6 cellular contexts compared by ENCODE assay signal in the genomic region with DNA sequence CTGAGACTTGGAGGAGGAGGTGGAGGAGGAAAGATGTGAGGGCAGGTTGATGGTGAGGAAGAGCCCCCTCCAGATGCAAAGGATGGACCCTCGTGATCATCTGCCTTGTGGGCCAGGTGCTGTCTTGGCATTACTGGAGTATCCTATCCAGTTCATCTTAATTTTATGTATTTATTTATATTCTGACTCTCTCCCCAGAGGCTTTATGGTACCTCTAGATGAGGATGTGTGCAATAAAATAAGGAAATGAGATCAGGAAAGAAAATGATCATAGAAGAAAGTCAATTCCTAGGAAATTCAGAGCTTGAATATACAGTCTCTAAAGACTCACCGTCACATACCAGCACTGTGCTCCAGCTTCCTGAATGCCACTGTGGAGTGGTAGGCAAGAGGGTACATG.
"Had no signal": no experiment of that assay in that cellular context is flagged by ENCODE, and none has a peak within 500 bp of the region (broad histone marks: within the 10 kb centered on the region; RNA-seq: fewer than 3 reads in every experiment).

No MANE protein-coding gene starts in this region.

- H3K9me3 Mint-ChIP-seq: GM23338, H9 had no signal

- H3K4me2 ChIP-seq: GM23338 had no signal

- ATAC-seq: GM23338, K562 had no signal

- H2AFZ ChIP-seq: GM23338 had no signal

- H3K4me1 Mint-ChIP-seq: GM23338 had no signal

- H3K4me3 Mint-ChIP-seq: GM23338, H9 had no signal

- H3K27ac Mint-ChIP-seq: GM23338, H9 had no signal

- H3K4me3 ChIP-seq: GM23338, K562 had no signal

- DNase-seq: H9, HCEC 1CT, IMR-90, KG1 had no signal
